Comparison of ENCODE assay signal across 9 cellular contexts in genomic region chr19:16527971-16528521, GRCh38. TPM values are rescaled to one million over a fixed set of nuclear protein-coding genes. Genes with fewer than 3 reads are reported as not detected.
A peak's percentile ranks its signal among the peaks of the same experiment; 100 is the strongest.
DNase-seq lines count a peak whose midpoint lies in the region; ATAC-seq and TF ChIP-seq lines count a peak whose summit lies in the region.
"Had no signal": no experiment of that assay in that cellular context is flagged by ENCODE, and none has a peak within 500 bp of the region (broad histone marks: within the 10 kb centered on the region; RNA-seq: fewer than 3 reads in every experiment).

No MANE protein-coding gene starts in this region.

- no peak overlapping the region for H3K4me3 Mint-ChIP-seq in stimulated activated memory B cell treated with anti-CD40 and anti-IgM and Interleukin-4, amounts not matched to agents 10 μg/mL and 1 μg/mL and 100 μg/mL, for 72 hours

- H3K9me3 ChIP-seq in fibroblast of lung (ENCODE audit: control insufficient read depth, insufficient read depth, low read depth, low read length): no peaks in the 10 kb centered on the region

- H2AFZ ChIP-seq in fibroblast of lung (ENCODE audit: low read length): no peak overlapping the region

- peaks cover 45% of the 10 kb centered on the region for H3K36me3 ChIP-seq in fibroblast of lung (ENCODE audit: control insufficient read depth, insufficient read depth, low read length)

- H3K79me2 ChIP-seq in fibroblast of lung (ENCODE audit: control insufficient read depth, insufficient read depth, low read length): no peaks in the 10 kb centered on the region

- no peak overlapping the region for H3K4me2 ChIP-seq in fibroblast of lung (ENCODE audit: extremely low read depth, insufficient read depth, low read length)

- peaks cover 59% of the 10 kb centered on the region for H3K36me3 Mint-ChIP-seq in stimulated activated memory B cell treated with anti-CD40 and anti-IgM and Interleukin-4, amounts not matched to agents 10 μg/mL and 1 μg/mL and 100 μg/mL, for 72 hours

- no peak for ATAC-seq in stimulated activated memory B cell treated with anti-CD40 and anti-IgM and Interleukin-4, amounts not matched to agents 10 μg/mL and 1 μg/mL and 100 μg/mL, for 72 hours
- no peak for ATAC-seq in GM18519 (IDR thresholded peaks at IDR 0.05; ENCODE audit: low FRiP score, unreplicated experiment)
- no peak for ATAC-seq in HG03095 (IDR thresholded peaks at IDR 0.05; ENCODE audit: unreplicated experiment)
- no peak for ATAC-seq in omental fat pad (ENCODE audit: low FRiP score)

- no peak overlapping the region for H3K27ac ChIP-seq in fibroblast of lung (ENCODE audit: insufficient read depth, low read length)

- H3K27ac Mint-ChIP-seq in stimulated activated memory B cell treated with anti-CD40 and anti-IgM and Interleukin-4, amounts not matched to agents 10 μg/mL and 1 μg/mL and 100 μg/mL, for 72 hours: peak overlapping the region; percentile 62

- H3K4me1 ChIP-seq in fibroblast of lung (ENCODE audit: control insufficient read depth, extremely low read depth, insufficient read depth, low read length): no peaks in the 10 kb centered on the region

- H3K27me3 ChIP-seq in fibroblast of lung (ENCODE audit: control insufficient read depth, insufficient read depth, low read length): no peaks in the 10 kb centered on the region

- no peaks in the 10 kb centered on the region for H3K4me1 Mint-ChIP-seq in stimulated activated memory B cell treated with anti-CD40 and anti-IgM and Interleukin-4, amounts not matched to agents 10 μg/mL and 1 μg/mL and 100 μg/mL, for 72 hours

- TF ChIP-seq CTCF in fibroblast of lung (conservative IDR thresholded peaks at IDR 0.05 in 1 of 2, IDR thresholded peaks at IDR 0.05 in 1 of 2; ENCODE audit: low read depth in 1 of 2, low read length in 2 of 2) (peak; percentile 16 to 64), omental fat pad (IDR thresholded peaks at IDR 0.05) (no peak)

- no peaks in the 10 kb centered on the region for H3K27me3 Mint-ChIP-seq in stimulated activated memory B cell treated with anti-CD40 and anti-IgM and Interleukin-4, amounts not matched to agents 10 μg/mL and 1 μg/mL and 100 μg/mL, for 72 hours

- H4K20me1 ChIP-seq in fibroblast of lung (ENCODE audit: control insufficient read depth, extremely low read depth, insufficient read depth, low read length): no peaks in the 10 kb centered on the region

- DNase-seq in activated T-cell treated with anti-CD3 and anti-CD28 coated beads for 1 hour (ENCODE audit: low read depth) (peak; percentile 33), activated T-cell treated with anti-CD3 and anti-CD28 coated beads for 4 hours (no peak), fibroblast of lung (ENCODE audit: low read depth in 2 of 2) (peak in 1 of 2 donors; percentile 29), omental fat pad (ENCODE audit: low spot score) (no peak)
- DNase-seq in activated CD4-positive, alpha-beta T cell treated with anti-CD3 and anti-CD28 coated beads, Interleukin-2, amount 50 U/mL, for 48 hours: peak; percentile 58 to 66

- H3K9me3 Mint-ChIP-seq in stimulated activated memory B cell treated with anti-CD40 and anti-IgM and Interleukin-4, amounts not matched to agents 10 μg/mL and 1 μg/mL and 100 μg/mL, for 72 hours: no peaks in the 10 kb centered on the region

- no peak overlapping the region for H3K4me3 ChIP-seq in fibroblast of lung (replicated peaks in 1 of 4; ENCODE audit: control extremely low read depth in 1 of 4, insufficient read depth in 1 of 4, low read depth in 3 of 4, low read length in 4 of 4)
- H3K4me3 ChIP-seq: skin epidermis had no signal

- H3K9ac ChIP-seq in fibroblast of lung (ENCODE audit: insufficient read depth, low read length): no peak overlapping the region

RNA-seq across cellular contexts. Expression of gene CHERP, which starts 14.2 kb away (rescaled TPM):
- total RNA-seq in fibroblast of lung: 4.4 and 6.1 TPM in 2 replicates
- polyA plus RNA-seq in fibroblast of lung: 2.4 and 5.2 TPM in 2 replicates
- 15.1 and 22.8 TPM in 2 replicates for polyA plus RNA-seq in fibroblast of lung (2012)
- polyA minus RNA-seq in fibroblast of lung (ENCODE audit: low replicate concordance): 16.6 and 21.2 TPM in 2 replicates
- 10 to 100 TPM in 2 of 4 donors, 1 to 10 TPM in 2; 5.9 to 25.1 (median 10.8) TPM for total RNA-seq in omental fat pad

RNA-seq across cellular contexts. Expression of gene C19orf44, which starts 31.9 kb away (rescaled TPM):
- total RNA-seq in fibroblast of lung: 2.8 and 3.6 TPM in 2 replicates
- 2.8 and 2.9 TPM in 2 replicates for polyA plus RNA-seq in fibroblast of lung
- 2.2 TPM in 2 replicates for polyA plus RNA-seq in fibroblast of lung (2012)
- 1.3 and 3.0 TPM in 2 replicates for polyA minus RNA-seq in fibroblast of lung (ENCODE audit: low replicate concordance)
- 1 to 10 TPM; 3.7 to 9.1 (median 5.6) TPM for total RNA-seq in omental fat pad

RNA-seq across cellular contexts. Expression of gene CALR3, which starts 32.1 kb away (rescaled TPM):
- total RNA-seq in fibroblast of lung (not detected in 2 replicates), omental fat pad (not detected)
- polyA plus RNA-seq in fibroblast of lung: 0.10 TPM in 1 of 2 replicates, not detected in the other
- polyA plus RNA-seq in fibroblast of lung (2012): not detected in 2 replicates
- polyA minus RNA-seq in fibroblast of lung (ENCODE audit: low replicate concordance): not detected in 2 replicates

RNA-seq across cellular contexts. Expression of gene SLC35E1, which starts 44.2 kb away (rescaled TPM):
- total RNA-seq in fibroblast of lung: 16.9 and 19.0 TPM in 2 replicates
- polyA plus RNA-seq in fibroblast of lung: 34.0 and 36.1 TPM in 2 replicates
- 31.3 and 37.8 TPM in 2 replicates for polyA plus RNA-seq in fibroblast of lung (2012)
- 81.7 and 90.8 TPM in 2 replicates for polyA minus RNA-seq in fibroblast of lung (ENCODE audit: low replicate concordance)
- total RNA-seq in omental fat pad: 10 to 100 TPM; 22.9 to 46.3 (median 36.1) TPM

RNA-seq across cellular contexts. Expression of gene EPS15L1, which starts 56.3 kb away (rescaled TPM):
- total RNA-seq in fibroblast of lung (8.2 and 10.9 TPM in 2 replicates), omental fat pad (10 to 100 TPM; 12.9 to 37.0 (median 20.1) TPM)
- polyA plus RNA-seq in fibroblast of lung: 11.3 and 16.2 TPM in 2 replicates
- polyA plus RNA-seq in fibroblast of lung (2012): 21.3 and 24.4 TPM in 2 replicates
- polyA minus RNA-seq in fibroblast of lung (ENCODE audit: low replicate concordance): 22.6 and 23.3 TPM in 2 replicates

Comparison
In these comparisons a context has a peak if more than half of its experiments do, and no peak if none do; other contexts are left out.
1. DNase-seq: peak in activated T-cell treated with anti-CD3 and anti-CD28 coated beads for 1 hour (single experiment) and activated CD4-positive, alpha-beta T cell treated with anti-CD3 and anti-CD28 coated beads, Interleukin-2, amount 50 U/mL, for 48 hours (2 of 2); none in activated T-cell treated with anti-CD3 and anti-CD28 coated beads for 4 hours (single experiment) and omental fat pad (single experiment).
2. CTCF ChIP-seq: peak in fibroblast of lung (2 of 2); none in omental fat pad (0 of 3).